1 cellular context compared by ENCODE assay signal in genomic region chr9:79387091-79387490, GRCh38.
TF ChIP-seq lines count a peak whose summit lies in the region.

No MANE protein-coding gene starts in this region.

TF ChIP-seq in IMR-90, 13 proteins besides CTCF, POLR2A, EP300 and RAD21:
- TF ChIP-seq BHLHE40 (IDR thresholded peaks at IDR 0.05; ENCODE audit: low read depth, low read length) (no peak), RFX5 (IDR thresholded peaks at IDR 0.05; ENCODE audit: low read depth, low read length) (no peak), NFE2L2 (IDR thresholded peaks at IDR 0.05; ENCODE audit: low read depth, low read length) (no peak), MAFK (IDR thresholded peaks at IDR 0.05; ENCODE audit: low read depth, low read length) (no peak), RCOR1 (IDR thresholded peaks at IDR 0.05; ENCODE audit: insufficient replicate concordance, low read length) (no peak), MAZ (IDR thresholded peaks at IDR 0.05; ENCODE audit: borderline replicate concordance, low read depth, low read length) (no peak), SMC3 (IDR thresholded peaks at IDR 0.05; ENCODE audit: low read depth, low read length) (no peak), FOS (IDR thresholded peaks at IDR 0.05; ENCODE audit: low read depth, low read length) (no peak), MXI1 (IDR thresholded peaks at IDR 0.05; ENCODE audit: borderline replicate concordance, low read depth, low read length) (no peak)
TF ChIP-seq in IMR-90: peak in this region for 0.
